ENCODE assay signal across 17 cellular contexts in genomic region chr11:66410191-66410590, GRCh38. TPM values are rescaled to one million over a fixed set of nuclear protein-coding genes. Genes with fewer than 3 reads are reported as not detected.
"Had no signal": no experiment of that assay in that cellular context is flagged by ENCODE, and none has a peak within 500 bp of the region (broad histone marks: within the 10 kb centered on the region; RNA-seq: fewer than 3 reads in every experiment).

No MANE protein-coding gene starts in this region.

- H3K36me3 Mint-ChIP-seq: activated naive CD8-positive, alpha-beta T cell treated with anti-CD3 and anti-CD28 coated beads for 36 hours had no signal

- H3K4me3 ChIP-seq: colonic mucosa, heart right ventricle, mucosa of descending colon had no signal

- H3K27ac ChIP-seq: colonic mucosa, heart right ventricle, VCaP had no signal

- H3K9me3 Mint-ChIP-seq: activated naive CD8-positive, alpha-beta T cell treated with anti-CD3 and anti-CD28 coated beads for 36 hours; stimulated activated naive CD8-positive, alpha-beta T cell treated with anti-CD3 and anti-CD28 coated beads, Interleukin-15, amount 100 ng/mL, for 72 hours had no signal

- H3K4me1 Mint-ChIP-seq: activated naive CD8-positive, alpha-beta T cell treated with anti-CD3 and anti-CD28 coated beads for 36 hours had no signal

- H3K4me3 Mint-ChIP-seq: activated naive CD8-positive, alpha-beta T cell treated with anti-CD3 and anti-CD28 coated beads for 36 hours had no signal

- H3K27ac Mint-ChIP-seq: activated naive CD8-positive, alpha-beta T cell treated with anti-CD3 and anti-CD28 coated beads for 36 hours; stimulated activated naive CD8-positive, alpha-beta T cell treated with anti-CD3 and anti-CD28 coated beads, Interleukin-15, amount 100 ng/mL, for 72 hours had no signal

- DNase-seq: activated CD4-positive, alpha-beta T cell treated with anti-CD3 and anti-CD28 coated beads for 48 hours; activated naive CD8-positive, alpha-beta T cell treated with anti-CD3 and anti-CD28 coated beads for 36 hours; anterior cingulate cortex; colonic mucosa; effector CD4-positive, alpha-beta T cell; heart right ventricle; mammary epithelial cell; mucosa of descending colon; SIG-M5; stimulated activated CD4-positive, alpha-beta T cell treated with anti-CD3 and anti-CD28 coated beads, Interleukin-12 subunit alpha, Interleukin-12 subunit beta, amount 100 ng/mL, for 4 hours; stimulated activated CD4-positive, alpha-beta T cell treated with anti-CD3 and anti-CD28 coated beads, Interleukin-2, amount 100 ng/mL, for 48 hours; stimulated activated naive CD8-positive, alpha-beta T cell treated with anti-CD3 and anti-CD28 coated beads, Interleukin-15, amount 100 ng/mL, for 72 hours; tibial artery had no signal

- ATAC-seq: heart right ventricle; mucosa of descending colon; stimulated activated naive CD8-positive, alpha-beta T cell treated with anti-CD3 and anti-CD28 coated beads, Interleukin-15, amount 100 ng/mL, for 72 hours had no signal

- H3K36me3 ChIP-seq: colonic mucosa, heart right ventricle, tibial artery had no signal

- H3K9me3 ChIP-seq: colonic mucosa, heart right ventricle, mucosa of descending colon, tibial artery had no signal

RNA-seq across cellular contexts. Expression of gene NPAS4, which starts 10.6 kb away (rescaled TPM):
- total RNA-seq: endothelial cell of umbilical vein, fibroblast of lung, heart right ventricle, pulmonary artery endothelial cell had no signal
